Comparison of ENCODE assay signal across 22 cellular contexts in the genomic region with DNA sequence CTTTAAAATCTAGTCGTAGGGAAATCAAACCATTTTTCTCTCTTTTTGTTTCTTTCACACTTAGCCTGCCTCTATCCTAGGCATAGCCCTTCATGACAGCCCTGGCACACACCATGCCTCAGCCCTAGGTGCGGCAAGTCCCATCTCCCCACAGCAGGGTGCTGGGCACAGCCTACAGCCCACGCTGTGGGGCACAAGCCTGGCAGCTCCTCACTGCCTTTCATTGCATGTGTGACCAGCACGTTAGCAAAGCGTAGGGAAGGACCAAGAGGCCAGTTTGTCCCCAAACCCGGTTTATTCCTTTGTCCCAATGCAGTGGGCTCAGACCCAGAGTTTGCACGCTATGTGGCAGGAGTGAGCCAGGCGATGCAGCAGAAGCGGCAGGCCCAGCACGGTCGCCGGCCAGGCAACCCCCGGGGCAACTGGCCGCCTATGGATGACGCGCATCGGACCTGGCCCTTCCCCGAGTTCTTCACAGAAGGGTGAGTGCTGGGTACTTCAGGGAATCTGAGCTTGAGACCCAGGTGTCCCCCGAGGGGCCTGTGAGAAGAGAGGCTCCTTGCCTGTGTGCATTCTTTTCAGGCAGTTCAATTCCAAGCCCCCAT. TPM values are rescaled to one million over a fixed set of nuclear protein-coding genes. Genes with fewer than 3 reads are reported as not detected.
DNase-seq lines count a peak whose midpoint lies in the region; ATAC-seq, FAIRE-seq and TF ChIP-seq lines count a peak whose summit lies in the region.
"Had no signal": no experiment of that assay in that cellular context is flagged by ENCODE, and none has a peak within 500 bp of the region (broad histone marks: within the 10 kb centered on the region; RNA-seq: fewer than 3 reads in every experiment).

No MANE protein-coding gene starts in this region.

- 92% methylated on average over 5 of the region's 19 CpGs; no CpG with 5 or more reads in 1 of the 2 experiments for WGBS in IMR-90 (ENCODE audit: extremely low coverage in 2 of 2, insufficient read length in 1 of 2), 2 experiments
- 89% methylated on average over 18 of the region's 19 CpGs; no CpG with 5 or more reads in 1 of the 2 experiments for WGBS in H1 (ENCODE audit: extremely low coverage in 1 of 2, insufficient coverage in 1 of 2, insufficient read length in 1 of 2, insufficient replicate concordance in 2 of 2, low coverage in 1 of 2, low lambda C conversion rate in 2 of 2, missing lambda C conversion rate in 1 of 2), 2 experiments

- H3K9me1 ChIP-seq in IMR-90 (ENCODE audit: insufficient read depth, low read length) = no peaks in the 10 kb centered on the region

- no peaks in the 10 kb centered on the region for H3K23me2 ChIP-seq in H1 (ENCODE audit: low read depth, low read length)

- H3K4me3 ChIP-seq in IMR-90 (ENCODE audit: insufficient read depth, low read depth, low read length) (no peak overlapping the region), H1 (ENCODE audit: extremely low read depth in 1 of 4, insufficient read depth in 2 of 4, low read depth in 3 of 4, low read length in 4 of 4) (no peak overlapping the region)
- H3K4me3 ChIP-seq: BLaER1, GM23338 had no signal

- POLR2A ChIA-PET in IMR-90 (lab: Charles Lee; ENCODE audit: unreplicated experiment) (no interaction called here), H1 (lab: Charles Lee; ENCODE audit: partially characterized antibody) (interaction anchor here (0.6 to 1.6 kb wide), 2 partner anchors 10 to 481 kb away, joined by 3 to 5 read pairs; no protein-coding TSS in a partner anchor)

- H3K56ac ChIP-seq in IMR-90 (ENCODE audit: extremely low read depth, insufficient read depth, low read length) = no peak overlapping the region
- no peak overlapping the region for H3K56ac ChIP-seq in H1 (replicated peaks; ENCODE audit: insufficient read length, low read depth, low read length)

- H4K91ac ChIP-seq in IMR-90 (ENCODE audit: insufficient read depth, low read depth, low read length) = no peak overlapping the region
- H4K91ac ChIP-seq in H1 (replicated peaks; ENCODE audit: insufficient read length, low read length) = no peak overlapping the region

- DNase-seq in activated naive CD4-positive, alpha-beta T cell treated with anti-CD3 and anti-CD28 coated beads, Interleukin-2, amount 10 ng/mL, durations not matched to agents 7 days and 5 days = no peak
- DNase-seq in activated naive CD4-positive, alpha-beta T cell (lab: John Stamatoyannopoulos, UW) = no peak
- DNase-seq in IMR-90 = no peak
- DNase-seq in H1 (ENCODE audit: low read depth in 1 of 2, low spot score in 2 of 2) = no peak
- no peak for DNase-seq in SIG-M5 (lab: John Stamatoyannopoulos, UW)
- no peak for DNase-seq in NCI-H1930 (lab: John Stamatoyannopoulos, UW)
- no peak for DNase-seq in NCI-H2196 (lab: John Stamatoyannopoulos, UW; ENCODE audit: unreplicated experiment)
- DNase-seq: 8988T; Calu3; CD4-positive, alpha-beta memory T cell; DND-41; EL; GDM1; H7; HFFc6 had no signal

- TF ChIP-seq RAD21 in IMR-90 (IDR thresholded peaks at IDR 0.05; ENCODE audit: low read length) = no peak
- TF ChIP-seq RAD21 in H1 (IDR thresholded peaks at IDR 0.05 in 1 of 2, conservative IDR thresholded peaks at IDR 0.05 in 1 of 2; ENCODE audit: low read depth in 2 of 2, low read length in 2 of 2) = no peak

- ATAC-seq in IMR-90 (ENCODE audit: low read depth) = no peak
- ATAC-seq: GM23338, HCT116 had no signal

- no peak overlapping the region for H2BK12ac ChIP-seq in H1 (ENCODE audit: low read depth, low read length)

- H3K4ac ChIP-seq in IMR-90 (ENCODE audit: low read depth, low read length) (no peak overlapping the region), H1 (replicated peaks; ENCODE audit: insufficient read length, low read depth, low read length) (no peak overlapping the region)

- H4K5ac ChIP-seq in IMR-90 (ENCODE audit: low read depth, low read length) = no peak overlapping the region
- H4K5ac ChIP-seq in H1 (ENCODE audit: insufficient read length, low read depth, low read length) = no peak overlapping the region

- H3K9me3 ChIP-seq in IMR-90 (ENCODE audit: control insufficient read depth, insufficient read depth, low read length) (no peaks in the 10 kb centered on the region), H1 (ENCODE audit: insufficient read depth in 2 of 2, low read depth in 1 of 2, low read length in 1 of 2) (no peaks in the 10 kb centered on the region)

- H3K4me2 ChIP-seq in IMR-90 (ENCODE audit: low read depth, low read length) (no peak overlapping the region), H1 (ENCODE audit: insufficient read depth in 1 of 2, low read depth in 2 of 2, low read length in 2 of 2) (no peak overlapping the region)
- H3K4me2 ChIP-seq: BLaER1, GM23338 had no signal

- H3K9me3 Mint-ChIP-seq in activated naive CD4-positive, alpha-beta T cell treated with anti-CD3 and anti-CD28 coated beads, Interleukin-2, amount 10 ng/mL, durations not matched to agents 7 days and 5 days = no peaks in the 10 kb centered on the region
- H3K9me3 Mint-ChIP-seq: CD4-positive, alpha-beta memory T cell; GM23338; HFFc6 had no signal

- H3K9ac ChIP-seq in IMR-90 (ENCODE audit: low read depth, low read length) (no peak overlapping the region), H1 (replicated peaks in 1 of 4; ENCODE audit: extremely low read depth in 1 of 4, low read depth in 3 of 4, low read length in 3 of 4) (no peak overlapping the region)
- H3K9ac ChIP-seq: BLaER1 had no signal

- H2BK15ac ChIP-seq in IMR-90 (ENCODE audit: low read depth, low read length) = no peak overlapping the region
- H2BK15ac ChIP-seq in H1 (ENCODE audit: low read length) = no peak overlapping the region

- H2AFZ ChIP-seq in IMR-90 (replicated peaks; ENCODE audit: low read length, poor library complexity) (no peak overlapping the region), H1 (ENCODE audit: low read length) (no peak overlapping the region)
- H2AFZ ChIP-seq: GM23338 had no signal

- peaks cover 10 to 31% of the 10 kb centered on the region in 2 experiments; a peak in 3 of 4 replicates for H3K79me1 ChIP-seq in IMR-90 (ENCODE audit: low read depth in 1 of 2, low read length in 2 of 2)
- no peaks in the 10 kb centered on the region for H3K79me1 ChIP-seq in H1 (ENCODE audit: low read depth, low read length)

- dilution Hi-C loops in IMR-90 (cut with HindIII; ENCODE audit: low sequenced_read_pairs, unreplicated experiment) = no loop called here

- H3K36me3 Mint-ChIP-seq in activated naive CD4-positive, alpha-beta T cell treated with anti-CD3 and anti-CD28 coated beads, Interleukin-2, amount 10 ng/mL, durations not matched to agents 7 days and 5 days = peaks cover 44% of the 10 kb centered on the region

- H2BK120ac ChIP-seq in IMR-90 (ENCODE audit: low read depth, low read length) (no peak overlapping the region), H1 (replicated peaks; ENCODE audit: low read depth, low read length) (no peak overlapping the region)

- H3K36me3 ChIP-seq in IMR-90 (ENCODE audit: control insufficient read depth, insufficient read depth, low read length) = peaks cover 44% of the 10 kb centered on the region
- H3K36me3 ChIP-seq in H1 (ENCODE audit: control insufficient read depth in 2 of 4, insufficient read depth in 4 of 4, low read length in 3 of 4) = peaks cover 0 to 14% (median 3%) of the 10 kb centered on the region in 4 experiments; a peak in 4 of 8 replicates

- H3K27me3 Mint-ChIP-seq in activated naive CD4-positive, alpha-beta T cell treated with anti-CD3 and anti-CD28 coated beads, Interleukin-2, amount 10 ng/mL, durations not matched to agents 7 days and 5 days = no peaks in the 10 kb centered on the region
- H3K27me3 Mint-ChIP-seq: CD4-positive, alpha-beta memory T cell had no signal

- BruUV-seq in IMR-90 (replicated peaks; lab: Mats Ljungman, UMichigan) = no TSS peak

- no peak overlapping the region for H2BK20ac ChIP-seq in IMR-90 (ENCODE audit: low read depth, low read length)
- no peak overlapping the region for H2BK20ac ChIP-seq in H1 (ENCODE audit: low read length)

- H3K27me3 ChIP-seq in IMR-90 (ENCODE audit: control insufficient read depth, insufficient read depth, low read length) (no peaks in the 10 kb centered on the region), H1 (replicated peaks in 1 of 4; ENCODE audit: control insufficient read depth in 3 of 4, extremely low read depth in 1 of 4, insufficient read depth in 3 of 4, low read length in 3 of 4) (no peaks in the 10 kb centered on the region)
- H3K27me3 ChIP-seq: BLaER1 had no signal

- TF ChIP-seq POLR2A in IMR-90 (IDR thresholded peaks at IDR 0.05; ENCODE audit: low read depth, low read length) (no peak), H1 (IDR thresholded peaks at IDR 0.05; ENCODE audit: control extremely low read depth in 1 of 2, low read depth in 2 of 2, low read length in 2 of 2) (no peak)

- H3K27ac ChIP-seq in IMR-90 (ENCODE audit: insufficient read depth, low read length) (no peak overlapping the region), H1 (ENCODE audit: low read depth, low read length) (no peak overlapping the region)
- H3K27ac ChIP-seq: BLaER1, HL-60 had no signal

- H2AK9ac ChIP-seq in IMR-90 (replicated peaks; ENCODE audit: low read depth, low read length, poor library complexity) = peak overlapping the region; percentile 42

- H2AK5ac ChIP-seq in IMR-90 (ENCODE audit: low read depth, low read length) (no peak overlapping the region), H1 (ENCODE audit: low read depth, low read length) (no peak overlapping the region)

- CTCF ChIA-PET in activated naive CD4-positive, alpha-beta T cell treated with anti-CD3 and anti-CD28 coated beads, Interleukin-2, amount 10 ng/mL, durations not matched to agents 7 days and 5 days (lab: Charles Lee) = interaction anchor here (0.6 to 1.9 kb wide), 3 partner anchors 12 to 188 kb away, joined by 3 to 8 read pairs (median 6); no protein-coding TSS in a partner anchor
- CTCF ChIA-PET in IMR-90 (lab: Yijun Ruan, JAX) (interaction anchor here (0.6 kb wide), 1 partner anchor 15 kb away, joined by 4 read pairs; no protein-coding TSS in a partner anchor), H1 (lab: Charles Lee; ENCODE audit: partially characterized antibody) (interaction anchor here (0.5 to 2.7 kb wide), 11 partner anchors 8 to 126 kb away, joined by 3 to 27 read pairs (median 5); no protein-coding TSS in a partner anchor)

- H3K14ac ChIP-seq in IMR-90 (replicated peaks; ENCODE audit: low read depth, low read length) = no peak overlapping the region
- H3K14ac ChIP-seq in H1 (ENCODE audit: insufficient read length) = no peak overlapping the region

- H2BK5ac ChIP-seq in IMR-90 (ENCODE audit: low read depth, low read length, poor library complexity, severe bottlenecking) (no peak overlapping the region), H1 (ENCODE audit: low read depth, low read length) (no peak overlapping the region)

- H3K23ac ChIP-seq in IMR-90 (ENCODE audit: low read depth, low read length) = no peak overlapping the region
- no peak overlapping the region for H3K23ac ChIP-seq in H1 (ENCODE audit: insufficient read length)

- no peaks in the 10 kb centered on the region for H3K4me1 ChIP-seq in IMR-90 (ENCODE audit: control insufficient read depth, insufficient read depth, low read length)
- no peaks in the 10 kb centered on the region; a peak in 1 of 7 replicates for H3K4me1 ChIP-seq in H1 (replicated peaks in 1 of 4; ENCODE audit: control insufficient read depth in 3 of 4, insufficient read depth in 4 of 4, low read length in 3 of 4)

- H3K18ac ChIP-seq in IMR-90 (ENCODE audit: low read depth, low read length) (no peak overlapping the region), H1 (ENCODE audit: extremely low read depth, low read length) (no peak overlapping the region)

- H3K4me3 Mint-ChIP-seq in activated naive CD4-positive, alpha-beta T cell treated with anti-CD3 and anti-CD28 coated beads, Interleukin-2, amount 10 ng/mL, durations not matched to agents 7 days and 5 days = no peak overlapping the region
- H3K4me3 Mint-ChIP-seq: CD14-positive monocyte; CD4-positive, alpha-beta memory T cell; GM23338; HFFc6 had no signal

- intact Hi-C loops in IMR-90 (cut with micrococcal nuclease) = loop anchor here (5.0 kb wide), 3 partner anchors 170 to 365 kb away; no protein-coding TSS in a partner anchor

- FAIRE-seq in H1 (lab: Jason Lieb, UNC) = no peak
- FAIRE-seq: GM12892, GM18507 had no signal

- in situ Hi-C loops in IMR-90 (cut with MboI; ENCODE audit: low sequenced_read_pairs) = loop anchor here (25.0 kb wide), 1 partner anchor 560 kb away; the partner anchor contains the start of gene KCTD15

- no peak for TF ChIP-seq EP300 in H1 (IDR thresholded peaks at IDR 0.05; ENCODE audit: borderline replicate concordance in 1 of 2, low read depth in 2 of 2, low read length in 2 of 2)

- H3K79me2 ChIP-seq in H1 (ENCODE audit: control insufficient read depth in 1 of 2, insufficient read depth in 2 of 2, low read length in 2 of 2) = no peaks in the 10 kb centered on the region

- H4K20me1 ChIP-seq in IMR-90 (ENCODE audit: insufficient read depth, low read length) = peaks cover 5% of the 10 kb centered on the region; the same call in 1 of the 2 replicates
- no peaks in the 10 kb centered on the region for H4K20me1 ChIP-seq in H1 (replicated peaks in 1 of 2; ENCODE audit: control insufficient read depth in 1 of 2, insufficient read depth in 2 of 2, low read length in 2 of 2)
- H4K20me1 ChIP-seq: BLaER1 had no signal

- no peak overlapping the region for H4K8ac ChIP-seq in IMR-90 (ENCODE audit: low read depth in 2 of 2, low read length in 2 of 2)
- peak overlapping the region; percentile 68; the same call in 1 of the 2 replicates for H4K8ac ChIP-seq in H1 (ENCODE audit: extremely low read depth, insufficient read depth, low read length)

- peak overlapping the region; percentile 5 for H3K27ac Mint-ChIP-seq in activated naive CD4-positive, alpha-beta T cell treated with anti-CD3 and anti-CD28 coated beads, Interleukin-2, amount 10 ng/mL, durations not matched to agents 7 days and 5 days
- H3K27ac Mint-ChIP-seq: CD14-positive monocyte, GM23338, HFFc6 had no signal

- no peak for TF ChIP-seq CTCF in IMR-90 (conservative IDR thresholded peaks at IDR 0.05; ENCODE audit: low read depth, low read length)
- no peak for TF ChIP-seq CTCF in H1 (IDR thresholded peaks at IDR 0.05; ENCODE audit: control extremely low read depth in 1 of 3, insufficient read depth in 1 of 3, low read depth in 1 of 3, low read length in 3 of 3)

- H3K4me1 Mint-ChIP-seq in activated naive CD4-positive, alpha-beta T cell treated with anti-CD3 and anti-CD28 coated beads, Interleukin-2, amount 10 ng/mL, durations not matched to agents 7 days and 5 days = peaks cover 43% of the 10 kb centered on the region
- H3K4me1 Mint-ChIP-seq: GM23338 had no signal

RNA-seq across cellular contexts. Expression of gene GPI, which starts 17.3 kb away (rescaled TPM):
- 142 and 147 TPM in 2 replicates for total RNA-seq in IMR-90 (2012; rRNA removed)
- polyA plus RNA-seq in IMR-90 (2012; rRNA removed) (239 and 245 TPM in 2 replicates), H1 (2011; rRNA removed) (171 and 240 TPM in 2 replicates)
- 215 and 276 TPM in 2 replicates for polyA plus RNA-seq in IMR-90 (2012; cell fraction: cytosol; rRNA removed)
- 155 and 257 TPM in 2 replicates for polyA plus RNA-seq in IMR-90 (2012; cell fraction: nucleus; rRNA removed; ENCODE audit: low replicate concordance)
- total RNA-seq in H1 (2021; fragmentation: NEBNext Ultra II Directional; extraction: Animal tissue kit (Norgen Biotek cat#: 25700)) = 360 and 370 TPM in 2 replicates
- polyA plus RNA-seq in H1 (2011; cell fraction: cytosol; rRNA removed) = 153 TPM
- 211 TPM for polyA plus RNA-seq in H1 (2011; cell fraction: nucleus; rRNA removed)
- 270 to 336 TPM (median 308 TPM) in 4 replicates for polyA plus RNA-seq in H1 (2012, experiment 1 of 2)
- polyA plus RNA-seq in H1 (2012, experiment 2 of 2) = 324 TPM
- polyA plus RNA-seq in H1 (2013, experiment 1 of 2) = 133 TPM
- 132 TPM for polyA plus RNA-seq in H1 (2013, experiment 2 of 2)
- polyA minus RNA-seq in H1 (2011; rRNA and poly(A)+ RNA removed) = 290 and 318 TPM in 2 replicates
- 192 TPM for polyA minus RNA-seq in H1 (2011; cell fraction: cytosol; rRNA and poly(A)+ RNA removed)
- polyA minus RNA-seq in H1 (2011; cell fraction: nucleus; rRNA and poly(A)+ RNA removed) = 114 TPM

RNA-seq across cellular contexts. Expression of gene PDCD2L, which starts 56.5 kb away (rescaled TPM):
- total RNA-seq in IMR-90 (2012; rRNA removed) = 10.6 and 12.2 TPM in 2 replicates
- polyA plus RNA-seq in IMR-90 (2012; rRNA removed) (12.1 and 13.0 TPM in 2 replicates), H1 (2011; rRNA removed) (78.1 and 80.2 TPM in 2 replicates)
- polyA plus RNA-seq in IMR-90 (2012; cell fraction: cytosol; rRNA removed) = 11.7 and 13.0 TPM in 2 replicates
- polyA plus RNA-seq in IMR-90 (2012; cell fraction: nucleus; rRNA removed; ENCODE audit: low replicate concordance) = 6.2 and 6.9 TPM in 2 replicates
- total RNA-seq in H1 (2021; fragmentation: NEBNext Ultra II Directional; extraction: Animal tissue kit (Norgen Biotek cat#: 25700)) = 50.8 and 51.5 TPM in 2 replicates
- polyA plus RNA-seq in H1 (2011; cell fraction: cytosol; rRNA removed) = 72.4 TPM
- 47.8 TPM for polyA plus RNA-seq in H1 (2011; cell fraction: nucleus; rRNA removed)
- polyA plus RNA-seq in H1 (2012, experiment 1 of 2) = 42.0 to 65.0 TPM (median 44.8 TPM) in 4 replicates
- 59.2 TPM for polyA plus RNA-seq in H1 (2012, experiment 2 of 2)
- polyA plus RNA-seq in H1 (2013, experiment 1 of 2) = 57.3 TPM
- 59.1 TPM for polyA plus RNA-seq in H1 (2013, experiment 2 of 2)
- polyA minus RNA-seq in H1 (2011; rRNA and poly(A)+ RNA removed) = 35.2 and 56.0 TPM in 2 replicates
- 19.8 TPM for polyA minus RNA-seq in H1 (2011; cell fraction: cytosol; rRNA and poly(A)+ RNA removed)
- polyA minus RNA-seq in H1 (2011; cell fraction: nucleus; rRNA and poly(A)+ RNA removed) = 22.6 TPM
